In the genomic region with DNA sequence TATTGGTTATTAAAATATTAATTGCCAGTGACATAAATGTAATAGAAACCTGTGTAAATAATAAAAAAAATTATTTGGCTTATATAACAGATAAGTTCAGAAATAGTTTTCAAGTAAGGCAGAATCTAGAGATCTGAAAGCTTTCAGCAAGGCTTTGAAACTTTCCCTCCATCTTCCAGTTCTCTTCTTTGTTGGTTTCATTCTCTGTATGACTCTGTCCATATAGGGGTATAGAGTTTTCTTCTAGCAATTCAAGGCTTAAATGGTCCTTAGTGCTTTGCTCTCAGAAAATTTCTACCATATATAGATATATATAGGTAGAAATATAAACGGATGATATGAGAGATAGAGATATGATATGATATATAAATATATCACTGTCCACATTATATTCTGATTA, we compare ENCODE assay signal across 27 cellular contexts.
"Had no signal": no experiment of that assay in that cellular context is flagged by ENCODE, and none has a peak within 500 bp of the region (broad histone marks: within the 10 kb centered on the region; RNA-seq: fewer than 3 reads in every experiment).

No MANE protein-coding gene starts in this region.

- FAIRE-seq: endothelial cell of umbilical vein, kidney, urothelium cell line had no signal

- DNase-seq: activated CD4-positive, alpha-beta memory T cell treated with anti-CD3 and anti-CD28 coated beads, Interleukin-2, amount 10 ng/mL, durations not matched to agents 7 days and 5 days; activated CD4-positive, alpha-beta T cell treated with anti-CD3 and anti-CD28 coated beads, Interleukin-2, amount 10 ng/mL, durations not matched to agents 24 days and 14 days; activated CD4-positive, CD25-positive, alpha-beta regulatory T cell treated with anti-CD3 and anti-CD28 coated beads, Interleukin-2, amount 50 U/mL, for 72 hours; activated CD8-positive, alpha-beta memory T cell treated with anti-CD3 and anti-CD28 coated beads, Interleukin-2, amount 50 U/mL, for 48 hours; activated naive CD8-positive, alpha-beta T cell treated with anti-CD3 and anti-CD28 coated beads, Interleukin-2, amount 50 U/mL, for 24 hours; activated T-cell treated with anti-CD3 and anti-CD28 coated beads, Interleukin-2, amount 50 U/mL, for 24 hours; amygdala; caudate nucleus; cortex of kidney; head of caudate nucleus; hippocampal formation; immature natural killer cell; kidney; left colon; naive B cell; nephron progenitor cell; right lobe of liver; stimulated activated CD4-positive, alpha-beta T cell treated with anti-CD3 and anti-CD28 coated beads, Interleukin-2, amount 100 ng/mL, for 48 hours; stimulated activated naive CD8-positive, alpha-beta T cell treated with anti-CD3 and anti-CD28 coated beads, Interleukin-15, Interleukin-2, amounts not matched to agents 100 U/mL and 50 U/mL, for 24 hours; T1000; testis; trophoblast cell; WERI-Rb-1 had no signal

- H3K27ac ChIP-seq: neutrophil, right lobe of liver, testis, WERI-Rb-1 had no signal

- H3K27me3 ChIP-seq: neutrophil, right lobe of liver, testis had no signal

- ATAC-seq: activated naive CD8-positive, alpha-beta T cell treated with anti-CD3 and anti-CD28 coated beads, Interleukin-2, amount 50 U/mL, for 24 hours; activated T-helper 17 cell treated with anti-CD3 and anti-CD28 coated beads, Interleukin-2, amount 50 U/mL, for 72 hours; left colon; right lobe of liver; stimulated activated naive CD8-positive, alpha-beta T cell treated with anti-CD3 and anti-CD28 coated beads, Interleukin-15, Interleukin-2, amounts not matched to agents 100 U/mL and 50 U/mL, for 24 hours had no signal

- H3K4me1 ChIP-seq: right lobe of liver, testis had no signal
